9 cellular contexts compared by ENCODE assay signal in genomic region chr9:129485140-129485758, GRCh38.
DNase-seq lines count a peak whose midpoint lies in the region; ATAC-seq and TF ChIP-seq lines count a peak whose summit lies in the region.
"Had no signal": no experiment of that assay in that cellular context is flagged by ENCODE, and none has a peak within 500 bp of the region (broad histone marks: within the 10 kb centered on the region; RNA-seq: fewer than 3 reads in every experiment).

No MANE protein-coding gene starts in this region.

- peaks cover 7% of the 10 kb centered on the region for H3K36me3 Mint-ChIP-seq in activated T-helper 2 cell treated with anti-CD3 and anti-CD28 coated beads, Interferon-gamma antibody, Interleukin-2, Interleukin-4, amounts not matched to agents 10 μg/mL and 5 μg/mL and 100 μg/mL, durations not matched to agents 14 hours and 24 hours and 36 hours (ENCODE audit: low read depth)

- no peaks in the 10 kb centered on the region for H3K27me3 Mint-ChIP-seq in activated T-helper 2 cell treated with anti-CD3 and anti-CD28 coated beads, Interferon-gamma antibody, Interleukin-2, Interleukin-4, amounts not matched to agents 10 μg/mL and 5 μg/mL and 100 μg/mL, durations not matched to agents 14 hours and 24 hours and 36 hours (ENCODE audit: low read depth)

- TF ChIP-seq EP300 in SK-N-SH (IDR thresholded peaks at IDR 0.05; ENCODE audit: borderline replicate concordance in 1 of 2, low read depth in 1 of 2, low read length in 1 of 2): no peak

- H3K9me3 Mint-ChIP-seq in activated T-helper 2 cell treated with anti-CD3 and anti-CD28 coated beads, Interferon-gamma antibody, Interleukin-2, Interleukin-4, amounts not matched to agents 10 μg/mL and 5 μg/mL and 100 μg/mL, durations not matched to agents 14 hours and 24 hours and 36 hours: no peaks in the 10 kb centered on the region

- H3K9me3 ChIP-seq in SK-N-SH: no peaks in the 10 kb centered on the region
- H3K9me3 ChIP-seq in left lung: no peaks in the 10 kb centered on the region
- no peaks in the 10 kb centered on the region for H3K9me3 ChIP-seq in spleen

- no peak overlapping the region for H3K4me3 Mint-ChIP-seq in activated T-helper 2 cell treated with anti-CD3 and anti-CD28 coated beads, Interferon-gamma antibody, Interleukin-2, Interleukin-4, amounts not matched to agents 10 μg/mL and 5 μg/mL and 100 μg/mL, durations not matched to agents 14 hours and 24 hours and 36 hours (ENCODE audit: low read depth)

- TF ChIP-seq CTCF in SK-N-SH (IDR thresholded peaks at IDR 0.05) (no peak), left lung (IDR thresholded peaks at IDR 0.05) (no peak), spleen (IDR thresholded peaks at IDR 0.05 in 8 of 11, conservative IDR thresholded peaks at IDR 0.05 in 3 of 11) (no peak)

- H3K9ac ChIP-seq in SK-N-SH: peak overlapping the region; percentile 16; the same call in 1 of the 2 replicates

- H3K4me3 ChIP-seq in SK-N-SH (ENCODE audit: low read depth in 2 of 2, low read length in 1 of 2) (no peak overlapping the region), left lung (no peak overlapping the region), spleen (no peak overlapping the region)

- intact Hi-C loops in activated T-helper 2 cell treated with anti-CD3 and anti-CD28 coated beads, Interferon-gamma antibody, Interleukin-2, Interleukin-4, amounts not matched to agents 10 μg/mL and 5 μg/mL and 100 μg/mL, durations not matched to agents 14 hours and 24 hours and 36 hours (cut with micrococcal nuclease): loop anchor here (5.0 to 10.0 kb wide), 2 partner anchors 140 to 402 kb away; partner anchors contain the start of genes C9orf50 and NTMT1
- intact Hi-C loops in left lung (cut with DNase I) (no loop called here), spleen (cut with DNase I; ENCODE audit: low total_unique reads) (no loop called here)

- no peaks in the 10 kb centered on the region for H3K9me2 ChIP-seq in SK-N-SH

- no peak overlapping the region for H2AFZ ChIP-seq in SK-N-SH (ENCODE audit: low read depth)

- H3K79me2 ChIP-seq in SK-N-SH (ENCODE audit: insufficient read depth): peaks cover 31% of the 10 kb centered on the region

- H3K27ac ChIP-seq in SK-N-SH (ENCODE audit: low read depth in 2 of 2, low read length in 1 of 2) (peak overlapping the region; percentile 83 to 100), left lung (peak overlapping the region; percentile 94 to 100), spleen (peak overlapping the region in 7 of 8 donors; percentile 21 to 98 (median 95))

- WGBS in SK-N-SH (ENCODE audit: low lambda C conversion rate): 82% methylated on average over 9 of the region's 9 CpGs
- 75 to 91% (median 83%) methylated on average over 9 of the region's 9 CpGs for WGBS in spleen, 5 donors

- POLR2A ChIA-PET in SK-N-SH (lab: Yijun Ruan, JAX): interaction anchor here (0.9 to 2.1 kb wide), 6 partner anchors 15 to 307 kb away, joined by 3 to 8 read pairs (median 3); partner anchors contain the start of gene IER5L

- H3K4me1 ChIP-seq in SK-N-SH (ENCODE audit: control insufficient read depth in 1 of 2, insufficient read depth in 2 of 2, low read depth in 1 of 2, low read length in 1 of 2): peaks cover 73 to 83% of the 10 kb centered on the region in 2 experiments; a peak in 3 of 4 replicates
- peaks cover 53 to 88% of the 10 kb centered on the region in 2 donors for H3K4me1 ChIP-seq in left lung
- H3K4me1 ChIP-seq in spleen: peaks cover 30 to 85% (median 72%) of the 10 kb centered on the region in 6 donors

- H3K4me2 ChIP-seq in SK-N-SH: no peak overlapping the region

- no peaks in the 10 kb centered on the region for H3K27me3 ChIP-seq in SK-N-SH (ENCODE audit: insufficient read depth)
- no peaks in the 10 kb centered on the region for H3K27me3 ChIP-seq in left lung
- H3K27me3 ChIP-seq in spleen (replicated peaks in 1 of 7): peaks cover 0 to 39% (median 17%) of the 10 kb centered on the region in 7 donors

- peaks cover 61% of the 10 kb centered on the region for H3F3A ChIP-seq in SK-N-SH (replicated peaks; ENCODE audit: insufficient read depth)

- DNase-seq in SK-N-SH (no peak), left lung (no peak), spleen (no peak)
- no peak for DNase-seq in activated T-helper 2 cell treated with anti-CD3 and anti-CD28 coated beads, Interferon-gamma antibody, Interleukin-2, Interleukin-4, amounts not matched to agents 10 μg/mL and 5 μg/mL and 100 μg/mL, durations not matched to agents 14 hours and 24 hours and 36 hours (ENCODE audit: low spot score)
- DNase-seq: ACHN had no signal

- H3K36me3 ChIP-seq in SK-N-SH (replicated peaks in 1 of 2; ENCODE audit: control insufficient read depth in 1 of 2, insufficient read depth in 2 of 2, low read length in 1 of 2) (no peaks in the 10 kb centered on the region), left lung (no peaks in the 10 kb centered on the region), spleen (no peaks in the 10 kb centered on the region)

- peaks cover 35% of the 10 kb centered on the region for H3K4me1 Mint-ChIP-seq in activated T-helper 2 cell treated with anti-CD3 and anti-CD28 coated beads, Interferon-gamma antibody, Interleukin-2, Interleukin-4, amounts not matched to agents 10 μg/mL and 5 μg/mL and 100 μg/mL, durations not matched to agents 14 hours and 24 hours and 36 hours (ENCODE audit: low read depth)

- CTCF ChIA-PET in SK-N-SH (lab: Yijun Ruan, JAX): interaction anchor here (0.7 to 6.0 kb wide), 8 partner anchors 63 to 354 kb away, joined by 3 to 41 read pairs (median 3); no protein-coding TSS in a partner anchor

- H4K20me1 ChIP-seq in SK-N-SH (ENCODE audit: insufficient read depth): no peaks in the 10 kb centered on the region

- peak overlapping the region; percentile 60 for H3K27ac Mint-ChIP-seq in activated T-helper 2 cell treated with anti-CD3 and anti-CD28 coated beads, Interferon-gamma antibody, Interleukin-2, Interleukin-4, amounts not matched to agents 10 μg/mL and 5 μg/mL and 100 μg/mL, durations not matched to agents 14 hours and 24 hours and 36 hours

- TF ChIP-seq POLR2A in spleen (IDR thresholded peaks at IDR 0.05): no peak

- ATAC-seq in SK-N-SH treated with all-trans-retinoic acid at 6 μM for 48 hours (no peak), left lung (no peak), GM19452 (IDR thresholded peaks at IDR 0.05; ENCODE audit: unreplicated experiment) (no peak), GM21825 (IDR thresholded peaks at IDR 0.05; ENCODE audit: unreplicated experiment) (no peak), HG03196 (IDR thresholded peaks at IDR 0.05; ENCODE audit: unreplicated experiment) (no peak)

- no peak for TF ChIP-seq RAD21 in SK-N-SH (IDR thresholded peaks at IDR 0.05; ENCODE audit: low read length)

TF ChIP-seq in SK-N-SH, 30 proteins besides CTCF, POLR2A, EP300 and RAD21 (continues in another document):
- TF ChIP-seq FOSL2 (IDR thresholded peaks at IDR 0.05; ENCODE audit: borderline replicate concordance, low read depth): no peak
- no peak for TF ChIP-seq SMC3 (IDR thresholded peaks at IDR 0.05; ENCODE audit: low read depth, low read length)
- TF ChIP-seq NRF1 (IDR thresholded peaks at IDR 0.05; ENCODE audit: low read depth, low read length): no peak
- TF ChIP-seq POLR2AphosphoS5 (IDR thresholded peaks at IDR 0.05; ENCODE audit: low read depth, low read length): no peak
- TF ChIP-seq TCF12 (IDR thresholded peaks at IDR 0.05): no peak
- no peak for TF ChIP-seq IRF3 (IDR thresholded peaks at IDR 0.05; ENCODE audit: low read depth, low read length)
- TF ChIP-seq NFIC (IDR thresholded peaks at IDR 0.05; ENCODE audit: borderline replicate concordance): no peak
- TF ChIP-seq RCOR1 (IDR thresholded peaks at IDR 0.05; ENCODE audit: low read length): no peak
- no peak for TF ChIP-seq FOXJ3 (CRISPR knock-in tag; IDR thresholded peaks at IDR 0.05)
- no peak for TF ChIP-seq RXRA (IDR thresholded peaks at IDR 0.05; ENCODE audit: borderline replicate concordance, low read depth)
- TF ChIP-seq RFX5 (IDR thresholded peaks at IDR 0.05; ENCODE audit: low read length): no peak
- TF ChIP-seq EZH2phosphoT487 (IDR thresholded peaks at IDR 0.05; ENCODE audit: borderline replicate concordance, low read depth): no peak

TF ChIP-seq in SK-N-SH treated with all-trans-retinoic acid at 6 μM for 48 hours, 23 proteins besides CTCF, POLR2A, EP300 and RAD21 (continues in another document):
- no peak for TF ChIP-seq TSHZ2 (CRISPR knock-in tag; IDR thresholded peaks at IDR 0.05)
- no peak for TF ChIP-seq SNAI2 (CRISPR knock-in tag; IDR thresholded peaks at IDR 0.05)
- no peak for TF ChIP-seq CREB5 (CRISPR knock-in tag; IDR thresholded peaks at IDR 0.05; ENCODE audit: low read depth)
- TF ChIP-seq ZNF70 (CRISPR knock-in tag; IDR thresholded peaks at IDR 0.05): no peak
- TF ChIP-seq OSR1 (CRISPR knock-in tag; IDR thresholded peaks at IDR 0.05): no peak
